8 cellular contexts compared by ENCODE assay signal in the genomic region with DNA sequence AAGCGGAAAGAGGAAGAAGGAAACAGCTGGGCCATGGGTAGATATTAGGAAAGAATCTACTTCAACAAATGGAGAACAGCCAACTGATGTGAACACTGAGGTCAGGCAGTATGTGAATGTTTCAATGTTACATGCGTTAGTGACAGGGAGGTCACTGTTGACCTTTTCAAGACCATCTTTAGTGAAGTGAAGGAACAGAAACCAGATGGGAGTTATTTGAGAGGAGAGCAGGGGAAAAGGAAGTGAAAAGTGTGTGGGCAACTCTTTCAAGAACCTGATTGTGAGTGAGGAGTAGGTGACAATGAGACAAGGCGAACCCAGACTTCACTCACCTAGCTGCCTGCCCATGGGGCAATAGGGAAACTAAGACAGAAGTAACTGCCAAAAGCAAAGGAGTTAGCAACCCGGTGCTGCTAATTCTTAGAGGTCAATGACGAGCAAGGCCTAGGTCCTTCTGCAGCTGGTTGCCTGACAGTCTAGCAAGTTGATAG.
A peak's percentile ranks its signal among the peaks of the same experiment; 100 is the strongest.
DNase-seq lines count a peak whose midpoint lies in the region; ATAC-seq and TF ChIP-seq lines count a peak whose summit lies in the region.

No MANE protein-coding gene starts in this region.

- intact Hi-C loops in testis (cut with DNase I; ENCODE audit: low total_unique reads): no loop called here

- no peaks in the 10 kb centered on the region for H3K4me1 ChIP-seq in testis

- no peak for TF ChIP-seq CTCF in testis (IDR thresholded peaks at IDR 0.05)

- H3K4me3 Mint-ChIP-seq in activated naive CD4-positive, alpha-beta T cell treated with anti-CD3 and anti-CD28 coated beads, Interleukin-2, amount 10 ng/mL, durations not matched to agents 7 days and 5 days: no peak overlapping the region
- H3K4me3 Mint-ChIP-seq in natural killer cell treated with Interleukin-12 subunit alpha and Interleukin-12 subunit beta and Interleukin-15 and Interleukin-18, amount 100 ng/mL, for 72 hours: no peak overlapping the region

- peak; percentile 50 to 67 for ATAC-seq in activated naive CD4-positive, alpha-beta T cell treated with anti-CD3 and anti-CD28 coated beads, Interleukin-2, amount 50 U/mL, for 72 hours
- ATAC-seq in HG02870 (IDR thresholded peaks at IDR 0.05; ENCODE audit: unreplicated experiment): peak; percentile 86
- peak; percentile 49 for ATAC-seq in stimulated activated naive CD8-positive, alpha-beta T cell treated with anti-CD3 and anti-CD28 coated beads, Interleukin-15, Interleukin-2, amounts not matched to agents 100 U/mL and 50 U/mL, for 24 hours
- ATAC-seq in natural killer cell treated with Interleukin-12 subunit alpha and Interleukin-12 subunit beta and Interleukin-15 and Interleukin-18, amount 100 ng/mL, for 72 hours: no peak

- H3K27ac ChIP-seq in testis: no peak overlapping the region

- peaks cover 3 to 4% of the 10 kb centered on the region in 2 donors for H3K9me3 Mint-ChIP-seq in activated naive CD4-positive, alpha-beta T cell treated with anti-CD3 and anti-CD28 coated beads, Interleukin-2, amount 50 U/mL, for 72 hours
- no peaks in the 10 kb centered on the region for H3K9me3 Mint-ChIP-seq in activated naive CD4-positive, alpha-beta T cell treated with anti-CD3 and anti-CD28 coated beads, Interleukin-2, amount 10 ng/mL, durations not matched to agents 7 days and 5 days
- no peaks in the 10 kb centered on the region for H3K9me3 Mint-ChIP-seq in natural killer cell treated with Interleukin-12 subunit alpha and Interleukin-12 subunit beta and Interleukin-15 and Interleukin-18, amount 100 ng/mL, for 72 hours

- CTCF ChIA-PET in activated naive CD4-positive, alpha-beta T cell treated with anti-CD3 and anti-CD28 coated beads, Interleukin-2, amount 10 ng/mL, durations not matched to agents 7 days and 5 days (lab: Charles Lee): interaction anchor here (0.5 kb wide), 1 partner anchor 443 kb away, joined by 3 read pairs; no protein-coding TSS in a partner anchor

- H3K9me3 ChIP-seq in testis: no peaks in the 10 kb centered on the region

- H3K4me1 Mint-ChIP-seq in activated naive CD4-positive, alpha-beta T cell treated with anti-CD3 and anti-CD28 coated beads, Interleukin-2, amount 10 ng/mL, durations not matched to agents 7 days and 5 days: peaks cover 3% of the 10 kb centered on the region
- H3K4me1 Mint-ChIP-seq in natural killer cell treated with Interleukin-12 subunit alpha and Interleukin-12 subunit beta and Interleukin-15 and Interleukin-18, amount 100 ng/mL, for 72 hours (ENCODE audit: low read depth in 2 of 2): peaks cover 0 to 3% of the 10 kb centered on the region in 2 donors

- no peaks in the 10 kb centered on the region for H3K27me3 Mint-ChIP-seq in activated naive CD4-positive, alpha-beta T cell treated with anti-CD3 and anti-CD28 coated beads, Interleukin-2, amount 10 ng/mL, durations not matched to agents 7 days and 5 days
- H3K27me3 Mint-ChIP-seq in natural killer cell treated with Interleukin-12 subunit alpha and Interleukin-12 subunit beta and Interleukin-15 and Interleukin-18, amount 100 ng/mL, for 72 hours: no peaks in the 10 kb centered on the region

- no peak for TF ChIP-seq POLR2A in testis (IDR thresholded peaks at IDR 0.05)

- H3K27ac Mint-ChIP-seq in activated naive CD4-positive, alpha-beta T cell treated with anti-CD3 and anti-CD28 coated beads, Interleukin-2, amount 50 U/mL, for 72 hours: peak overlapping the region in 1 of 2 donors; percentile 47
- H3K27ac Mint-ChIP-seq in activated naive CD4-positive, alpha-beta T cell treated with anti-CD3 and anti-CD28 coated beads, Interleukin-2, amount 10 ng/mL, durations not matched to agents 7 days and 5 days: no peak overlapping the region
- H3K27ac Mint-ChIP-seq in natural killer cell treated with Interleukin-12 subunit alpha and Interleukin-12 subunit beta and Interleukin-15 and Interleukin-18, amount 100 ng/mL, for 72 hours: no peak overlapping the region

- no peaks in the 10 kb centered on the region for H3K36me3 ChIP-seq in testis (ENCODE audit: low read depth, missing control alignments)

- peaks cover 0 to 6% of the 10 kb centered on the region in 2 donors for H3K36me3 Mint-ChIP-seq in activated naive CD4-positive, alpha-beta T cell treated with anti-CD3 and anti-CD28 coated beads, Interleukin-2, amount 50 U/mL, for 72 hours
- peaks cover 4% of the 10 kb centered on the region for H3K36me3 Mint-ChIP-seq in activated naive CD4-positive, alpha-beta T cell treated with anti-CD3 and anti-CD28 coated beads, Interleukin-2, amount 10 ng/mL, durations not matched to agents 7 days and 5 days
- H3K36me3 Mint-ChIP-seq in natural killer cell treated with Interleukin-12 subunit alpha and Interleukin-12 subunit beta and Interleukin-15 and Interleukin-18, amount 100 ng/mL, for 72 hours: no peaks in the 10 kb centered on the region

- H3K27me3 ChIP-seq in testis: no peaks in the 10 kb centered on the region

- DNase-seq in activated naive CD4-positive, alpha-beta T cell treated with anti-CD3 and anti-CD28 coated beads, Interleukin-2, amount 50 U/mL, for 72 hours (ENCODE audit: low spot score in 2 of 2): no peak
- DNase-seq in activated naive CD4-positive, alpha-beta T cell treated with anti-CD3 and anti-CD28 coated beads, Interleukin-2, amount 10 ng/mL, durations not matched to agents 7 days and 5 days: no peak
- DNase-seq in NOMO-1 (lab: John Stamatoyannopoulos, UW; ENCODE audit: unreplicated experiment in 2 of 2) (peak; percentile 69 to 95), testis (no peak), T-helper 1 cell (no peak)
- no peak for DNase-seq in stimulated activated naive CD8-positive, alpha-beta T cell treated with anti-CD3 and anti-CD28 coated beads, Interleukin-15, Interleukin-2, amounts not matched to agents 100 U/mL and 50 U/mL, for 24 hours
- DNase-seq in natural killer cell treated with Interleukin-12 subunit alpha and Interleukin-12 subunit beta and Interleukin-15 and Interleukin-18, amount 100 ng/mL, for 72 hours (ENCODE audit: low spot score): no peak

- 68% methylated on average over 5 of the region's 5 CpGs for WGBS in testis, 2 donors

- no peak overlapping the region for H3K4me3 ChIP-seq in testis

Comparison
In these comparisons a context has a peak if more than half of its experiments do, and no peak if none do; other contexts are left out.
1. ATAC-seq: peak in activated naive CD4-positive, alpha-beta T cell treated with anti-CD3 and anti-CD28 coated beads, Interleukin-2, amount 50 U/mL, for 72 hours (2 of 2), HG02870 (single experiment) and stimulated activated naive CD8-positive, alpha-beta T cell treated with anti-CD3 and anti-CD28 coated beads, Interleukin-15, Interleukin-2, amounts not matched to agents 100 U/mL and 50 U/mL, for 24 hours (single experiment); none in natural killer cell treated with Interleukin-12 subunit alpha and Interleukin-12 subunit beta and Interleukin-15 and Interleukin-18, amount 100 ng/mL, for 72 hours (0 of 2).
2. DNase-seq: peak in NOMO-1 (2 of 2); none in activated naive CD4-positive, alpha-beta T cell treated with anti-CD3 and anti-CD28 coated beads, Interleukin-2, amount 50 U/mL, for 72 hours (0 of 2), activated naive CD4-positive, alpha-beta T cell treated with anti-CD3 and anti-CD28 coated beads, Interleukin-2, amount 10 ng/mL, durations not matched to agents 7 days and 5 days (single experiment), stimulated activated naive CD8-positive, alpha-beta T cell treated with anti-CD3 and anti-CD28 coated beads, Interleukin-15, Interleukin-2, amounts not matched to agents 100 U/mL and 50 U/mL, for 24 hours (single experiment), natural killer cell treated with Interleukin-12 subunit alpha and Interleukin-12 subunit beta and Interleukin-15 and Interleukin-18, amount 100 ng/mL, for 72 hours (single experiment), testis (single experiment) and T-helper 1 cell (0 of 5).